In genomic region chrX:86714441-86714840, GRCh38 we compare ENCODE assay signal across 19 cellular contexts.
"Had no signal": no experiment of that assay in that cellular context is flagged by ENCODE, and none has a peak within 500 bp of the region (broad histone marks: within the 10 kb centered on the region; RNA-seq: fewer than 3 reads in every experiment).

No MANE protein-coding gene starts in this region.

- H3K4me3 ChIP-seq: coronary artery, esophagus muscularis mucosa, gastrocnemius medialis, left ventricle myocardium inferior, lower lobe of right lung, right atrium auricular region, sigmoid colon, skin epidermis, suprapubic skin, thyroid gland had no signal

- H3K27me3 Mint-ChIP-seq: memory B cell, naive B cell, type B pancreatic cell had no signal

- H3K4me3 Mint-ChIP-seq: memory B cell, naive B cell, nephron, type B pancreatic cell had no signal

- H3K27ac ChIP-seq: coronary artery, epithelial cell of prostate, esophagus muscularis mucosa, gastrocnemius medialis, left ventricle myocardium inferior, lower lobe of right lung, right atrium auricular region, sigmoid colon, skin epidermis, suprapubic skin, thyroid gland had no signal

- H3K36me3 Mint-ChIP-seq: memory B cell, naive B cell, type B pancreatic cell had no signal

- DNase-seq: effector memory CD4-positive, alpha-beta T cell; gastrocnemius medialis; left ventricle myocardium inferior; lower lobe of right lung; naive B cell; sigmoid colon; stimulated activated CD4-positive, alpha-beta T cell treated with anti-CD3 and anti-CD28 coated beads, Interleukin-2, amount 100 ng/mL, for 24 hours; stimulated activated CD4-positive, alpha-beta T cell treated with anti-CD3 and anti-CD28 coated beads, Interleukin-4, amount 100 ng/mL, for 4 hours; stimulated activated naive CD4-positive, alpha-beta T cell treated with Interleukin-2 at 50 U/mL for 16 hours; thyroid gland had no signal

- H3K9me3 Mint-ChIP-seq: memory B cell, nephron, type B pancreatic cell had no signal

- H3K4me1 ChIP-seq: esophagus muscularis mucosa, gastrocnemius medialis, left ventricle myocardium inferior, lower lobe of right lung, right atrium auricular region, sigmoid colon, suprapubic skin, thyroid gland had no signal

- H3K4me1 Mint-ChIP-seq: memory B cell, naive B cell, nephron had no signal

- H3K27me3 ChIP-seq: esophagus muscularis mucosa, gastrocnemius medialis, right atrium auricular region, sigmoid colon, suprapubic skin, thyroid gland had no signal

- ATAC-seq: gastrocnemius medialis, lower lobe of right lung had no signal

- H3K9me3 ChIP-seq: esophagus muscularis mucosa, gastrocnemius medialis, left ventricle myocardium inferior, lower lobe of right lung, right atrium auricular region, sigmoid colon, suprapubic skin, thyroid gland had no signal

- H3K27ac Mint-ChIP-seq: memory B cell, naive B cell, nephron, type B pancreatic cell had no signal

- H3K36me3 ChIP-seq: esophagus muscularis mucosa, gastrocnemius medialis, left ventricle myocardium inferior, lower lobe of right lung, right atrium auricular region, sigmoid colon, suprapubic skin, thyroid gland had no signal
